8 cellular contexts compared by ENCODE assay signal in genomic region chr12:121793501-121793835, GRCh38. TPM values are rescaled to one million over a fixed set of nuclear protein-coding genes. Genes with fewer than 3 reads are reported as not detected.
DNase-seq lines count a peak whose midpoint lies in the region; ATAC-seq and TF ChIP-seq lines count a peak whose summit lies in the region.

RHOF (minus strand) TSS chr12:121793688; CDS start chr12:121793633, 55 bp downstream.

- H3K27me3 ChIP-seq in GM06990 (replicated peaks; ENCODE audit: control insufficient read depth, insufficient read depth, low read length) (no peaks in the 10 kb centered on the region), GM23338 (ENCODE audit: insufficient read depth) (no peaks in the 10 kb centered on the region), left ventricle myocardium inferior (ENCODE audit: low read depth) (no peaks in the 10 kb centered on the region), sigmoid colon (no peaks in the 10 kb centered on the region)

- peaks cover 33% of the 10 kb centered on the region for H3F3A ChIP-seq in GM23338 (replicated peaks; ENCODE audit: low read depth)

- TF ChIP-seq CTCF in GM06990 (IDR thresholded peaks at IDR 0.05; ENCODE audit: insufficient read depth, low read length, poor library complexity, severe bottlenecking) (no peak), GM23338 (conservative IDR thresholded peaks at IDR 0.05; ENCODE audit: low read depth in 2 of 2) (no peak), left ventricle myocardium inferior (IDR thresholded peaks at IDR 0.05; ENCODE audit: borderline replicate concordance) (no peak), sigmoid colon (IDR thresholded peaks at IDR 0.05) (no peak)

- H3K4me1 Mint-ChIP-seq in GM23338, result peaks cover 43% of the 10 kb centered on the region
- peaks cover 63% of the 10 kb centered on the region for H3K4me1 Mint-ChIP-seq in activated naive CD4-positive, alpha-beta T cell treated with anti-CD3 and anti-CD28 coated beads, Interleukin-2, amount 50 U/mL, for 24 hours

- H3K27ac ChIP-seq in GM23338 (ENCODE audit: low read depth) (peak within 1 kb of the TSS; percentile 74; the same call in 1 of the 2 replicates), left ventricle myocardium inferior (replicated peaks) (peak within 1 kb of the TSS; percentile 100), sigmoid colon (peak within 1 kb of the TSS; percentile 100)

- H3K79me2 ChIP-seq in GM23338 (replicated peaks; ENCODE audit: insufficient read depth), result peaks cover 18% of the 10 kb centered on the region

- H4K20me1 ChIP-seq in GM23338 (replicated peaks; ENCODE audit: insufficient read depth), result peaks cover 9% of the 10 kb centered on the region; the same call in 1 of the 2 replicates

- peaks cover 20% of the 10 kb centered on the region for H3K36me3 Mint-ChIP-seq in GM23338 (ENCODE audit: low read depth)
- H3K36me3 Mint-ChIP-seq in activated naive CD4-positive, alpha-beta T cell treated with anti-CD3 and anti-CD28 coated beads, Interleukin-2, amount 50 U/mL, for 24 hours, result peaks cover 10% of the 10 kb centered on the region

- no peaks in the 10 kb centered on the region for H3K9me2 ChIP-seq in GM23338 (ENCODE audit: insufficient read depth)

- no peak for TF ChIP-seq POLR2A in sigmoid colon (IDR thresholded peaks at IDR 0.05)

- intact Hi-C loops in left ventricle myocardium inferior (cut with micrococcal nuclease), result loop anchor here (5.0 kb wide), 1 partner anchor 96 kb away; no protein-coding TSS in a partner anchor
- intact Hi-C loops in sigmoid colon (cut with DNase I), result no loop called here

- no peaks in the 10 kb centered on the region; the same call in 2 of the 3 replicates for H3K9me3 Mint-ChIP-seq in GM23338
- H3K9me3 Mint-ChIP-seq in activated naive CD4-positive, alpha-beta T cell treated with anti-CD3 and anti-CD28 coated beads, Interleukin-2, amount 50 U/mL, for 24 hours, result no peaks in the 10 kb centered on the region

- no peaks in the 10 kb centered on the region for H3K9me3 ChIP-seq in left ventricle myocardium inferior (replicated peaks)
- no peaks in the 10 kb centered on the region for H3K9me3 ChIP-seq in sigmoid colon

- peak; percentile 91 for DNase-seq in GM06990 (ENCODE audit: extremely low read depth, insufficient read length)
- DNase-seq in GM23338 (ENCODE audit: low spot score), result peak; percentile 83
- peak; percentile 56 for DNase-seq in MV-4-11 (lab: John Stamatoyannopoulos, UW)
- peak; percentile 58 for DNase-seq in left ventricle myocardium inferior
- DNase-seq in sigmoid colon, result no peak
- no peak for DNase-seq in NCI-H2196 treated with DMSO at 0.1 percent for 48 hours (lab: John Stamatoyannopoulos, UW; ENCODE audit: unreplicated experiment)

- H3K36me3 ChIP-seq in GM06990 (ENCODE audit: control insufficient read depth, insufficient read depth, low read length), result peaks cover 24% of the 10 kb centered on the region
- no peaks in the 10 kb centered on the region for H3K36me3 ChIP-seq in GM23338 (ENCODE audit: insufficient read depth)
- peaks cover 9% of the 10 kb centered on the region for H3K36me3 ChIP-seq in left ventricle myocardium inferior
- H3K36me3 ChIP-seq in sigmoid colon, result peaks cover 0 to 12% (median 4%) of the 10 kb centered on the region in 4 donors

- H3K4me3 Mint-ChIP-seq in GM23338, result peak within 1 kb of the TSS; percentile 75
- H3K4me3 Mint-ChIP-seq in activated naive CD4-positive, alpha-beta T cell treated with anti-CD3 and anti-CD28 coated beads, Interleukin-2, amount 50 U/mL, for 24 hours, result peak within 1 kb of the TSS; percentile 96

- peak within 1 kb of the TSS; percentile 90 for H3K27ac Mint-ChIP-seq in GM23338
- peak within 1 kb of the TSS; percentile 93 for H3K27ac Mint-ChIP-seq in activated naive CD4-positive, alpha-beta T cell treated with anti-CD3 and anti-CD28 coated beads, Interleukin-2, amount 50 U/mL, for 24 hours

- TF ChIP-seq EP300 in sigmoid colon (IDR thresholded peaks at IDR 0.05), result no peak

- peak; percentile 35 for ATAC-seq in GM23338
- ATAC-seq in GM19467 (IDR thresholded peaks at IDR 0.05; ENCODE audit: unreplicated experiment), result no peak

- H3K27me3 Mint-ChIP-seq in GM23338 (ENCODE audit: insufficient read depth, low read depth, poor library complexity), result peaks cover 29% of the 10 kb centered on the region
- H3K27me3 Mint-ChIP-seq in activated naive CD4-positive, alpha-beta T cell treated with anti-CD3 and anti-CD28 coated beads, Interleukin-2, amount 50 U/mL, for 24 hours, result no peaks in the 10 kb centered on the region

- H3K4me1 ChIP-seq in GM23338 (ENCODE audit: insufficient read depth) (peaks cover 33% of the 10 kb centered on the region), left ventricle myocardium inferior (peaks cover 93% of the 10 kb centered on the region), sigmoid colon (peaks cover 0 to 60% (median 57%) of the 10 kb centered on the region in 4 donors)

- peak within 1 kb of the TSS; percentile 87 for H3K4me3 ChIP-seq in GM06990 (replicated peaks; ENCODE audit: low read depth, low read length)
- H3K4me3 ChIP-seq in GM23338, result peak within 1 kb of the TSS; percentile 83
- peak within 1 kb of the TSS; percentile 75 for H3K4me3 ChIP-seq in left ventricle myocardium inferior
- peak within 1 kb of the TSS; percentile 32 to 59 (median 46) for H3K4me3 ChIP-seq in sigmoid colon

- H2AFZ ChIP-seq in GM23338, result peak within 1 kb of the TSS; percentile 87

- 1% methylated on average over 31 of the region's 31 CpGs for WGBS in sigmoid colon, 2 donors

- H3K4me2 ChIP-seq in GM23338, result peak within 1 kb of the TSS; percentile 94

TF ChIP-seq in GM23338, 12 proteins besides CTCF, POLR2A, EP300 and RAD21 (continues in another document):
- TF ChIP-seq ZNF462 (CRISPR knock-in tag; IDR thresholded peaks at IDR 0.05), result no peak
- no peak for TF ChIP-seq EZH2 (IDR thresholded peaks at IDR 0.05; ENCODE audit: low read depth, unreplicated experiment)
- no peak for TF ChIP-seq ZNF114 (CRISPR knock-in tag; IDR thresholded peaks at IDR 0.05)

RNA-seq across cellular contexts. Expression of gene RHOF, which starts in this region (rescaled TPM):
- total RNA-seq in GM23338 (2014; rRNA removed; shearing (Covaris generic)), result 31.9 and 53.4 TPM in 2 replicates
- polyA plus RNA-seq in GM23338 (2016; fragmentation: Nextera tagmentation; extraction: Ambion mirVana), result 8.7 and 10.5 TPM in 2 replicates
- 44.3 TPM for total RNA-seq in left ventricle myocardium inferior
- total RNA-seq in sigmoid colon, result 10 to 100 TPM in 1 of 4 donors, 1 to 10 TPM in 3; 7.6 to 15.0 (median 8.1) TPM
- polyA plus RNA-seq in sigmoid colon, result 100 to 1,000 TPM in 1 of 3 donors, 10 to 100 TPM in 2; 35.4 to 132 (median 48.9) TPM

Comparison
In these comparisons a context has a peak if more than half of its experiments do, and no peak if none do; other contexts are left out.
1. DNase-seq: peak in GM06990 (single experiment), GM23338 (single experiment), MV-4-11 (single experiment) and left ventricle myocardium inferior (single experiment); none in sigmoid colon (single experiment) and NCI-H2196 treated with DMSO at 0.1 percent for 48 hours (single experiment).
2. Peak in every context shown above with its lines, with median percentiles within 50 percentile points of each other: H3K4me3 ChIP-seq and H3K27ac ChIP-seq.